Comparison of ENCODE assay signal across 10 cellular contexts in genomic region chr9:34158362-34158869, GRCh38. TPM values are rescaled to one million over a fixed set of nuclear protein-coding genes. Genes with fewer than 3 reads are reported as not detected.
DNase-seq lines count a peak whose midpoint lies in the region; ATAC-seq and TF ChIP-seq lines count a peak whose summit lies in the region.
"Had no signal": no experiment of that assay in that cellular context is flagged by ENCODE, and none has a peak within 500 bp of the region (broad histone marks: within the 10 kb centered on the region; RNA-seq: fewer than 3 reads in every experiment).

No MANE protein-coding gene starts in this region.

- ATAC-seq in GM23338 (no peak), psoas muscle (peak in 3 of 4 donors; percentile 53 to 72 (median 61)), HG02973 (IDR thresholded peaks at IDR 0.05; ENCODE audit: unreplicated experiment) (no peak)

- no peak overlapping the region for H3K4me3 Mint-ChIP-seq in GM23338
- H3K4me3 Mint-ChIP-seq in activated naive CD4-positive, alpha-beta T cell treated with anti-CD3 and anti-CD28 coated beads for 36 hours: no peak overlapping the region

- no peaks in the 10 kb centered on the region for H3K36me3 Mint-ChIP-seq in GM23338 (ENCODE audit: low read depth)
- H3K36me3 Mint-ChIP-seq in activated naive CD4-positive, alpha-beta T cell treated with anti-CD3 and anti-CD28 coated beads for 36 hours (ENCODE audit: low read depth): no peaks in the 10 kb centered on the region

- H4K20me1 ChIP-seq in GM23338 (replicated peaks; ENCODE audit: insufficient read depth): no peaks in the 10 kb centered on the region; the same call in 1 of the 2 replicates

- no peak overlapping the region for H3K27ac ChIP-seq in GM23338 (ENCODE audit: low read depth)
- peak overlapping the region; percentile 27 for H3K27ac ChIP-seq in psoas muscle
- H3K27ac ChIP-seq: thoracic aorta had no signal

- CTCF ChIA-PET in activated naive CD4-positive, alpha-beta T cell treated with anti-CD3 and anti-CD28 coated beads for 36 hours (lab: Charles Lee): interaction anchor here (0.5 to 1.0 kb wide), 2 partner anchors 94 to 265 kb away, joined by 3 read pairs; no protein-coding TSS in a partner anchor

- no peak overlapping the region for H3K27ac Mint-ChIP-seq in GM23338
- H3K27ac Mint-ChIP-seq in activated naive CD4-positive, alpha-beta T cell treated with anti-CD3 and anti-CD28 coated beads for 36 hours: no peak overlapping the region

- H3K4me1 Mint-ChIP-seq in GM23338: peaks cover 7% of the 10 kb centered on the region; the same call in 2 of the 3 replicates
- H3K4me1 Mint-ChIP-seq in activated naive CD4-positive, alpha-beta T cell treated with anti-CD3 and anti-CD28 coated beads for 36 hours (ENCODE audit: low read depth): no peaks in the 10 kb centered on the region

- H3K4me3 ChIP-seq in GM23338 (no peak overlapping the region), choroid plexus epithelial cell (ENCODE audit: low read depth, low read length) (no peak overlapping the region), psoas muscle (no peak overlapping the region)
- H3K4me3 ChIP-seq: thoracic aorta had no signal

- intact Hi-C loops in psoas muscle (cut with DNase I): no loop called here
- intact Hi-C loops in activated naive CD4-positive, alpha-beta T cell treated with anti-CD3 and anti-CD28 coated beads for 36 hours (cut with micrococcal nuclease): no loop called here

- H2AFZ ChIP-seq in GM23338: 0 out of 2 replicates have a peak overlapping the region, but pooled peaks have one; percentile 57

- no peaks in the 10 kb centered on the region for H3K9me2 ChIP-seq in GM23338 (ENCODE audit: insufficient read depth)

- H3K27me3 Mint-ChIP-seq in GM23338 (ENCODE audit: insufficient read depth, low read depth, poor library complexity): no peaks in the 10 kb centered on the region
- H3K27me3 Mint-ChIP-seq in activated naive CD4-positive, alpha-beta T cell treated with anti-CD3 and anti-CD28 coated beads for 36 hours (ENCODE audit: low read depth): no peaks in the 10 kb centered on the region

- no peaks in the 10 kb centered on the region for H3K9me3 ChIP-seq in psoas muscle
- H3K9me3 ChIP-seq: thoracic aorta had no signal

- H3K27me3 ChIP-seq in GM23338 (ENCODE audit: insufficient read depth): no peaks in the 10 kb centered on the region
- no peaks in the 10 kb centered on the region for H3K27me3 ChIP-seq in psoas muscle (ENCODE audit: insufficient read depth in 3 of 3, low read length in 2 of 3)

- H3K4me2 ChIP-seq in GM23338: no peak overlapping the region

- no peaks in the 10 kb centered on the region for H3K9me3 Mint-ChIP-seq in GM23338
- no peaks in the 10 kb centered on the region for H3K9me3 Mint-ChIP-seq in activated naive CD4-positive, alpha-beta T cell treated with anti-CD3 and anti-CD28 coated beads for 36 hours

- no peaks in the 10 kb centered on the region for H3F3A ChIP-seq in GM23338 (replicated peaks; ENCODE audit: low read depth)

- DNase-seq in GM23338 (ENCODE audit: low spot score) (no peak), NCI-H2196 (lab: John Stamatoyannopoulos, UW; ENCODE audit: unreplicated experiment) (peak; percentile 56), choroid plexus epithelial cell (ENCODE audit: low read depth) (peak; percentile 78), psoas muscle (no peak), activated gamma-delta T cell treated with Interleukin-2 at 50 U/mL for 16 hours (no peak)
- no peak for DNase-seq in stimulated activated CD4-positive, alpha-beta T cell treated with anti-CD3 and anti-CD28 coated beads, Interleukin-4, amount 100 ng/mL, for 4 hours
- no peak for DNase-seq in activated naive CD4-positive, alpha-beta T cell treated with anti-CD3 and anti-CD28 coated beads for 36 hours
- DNase-seq: stimulated activated CD4-positive, alpha-beta T cell treated with anti-CD3 and anti-CD28 coated beads, Interleukin-1b, Interleukin-23, amount 100 ng/mL, for 48 hours had no signal

- no peaks in the 10 kb centered on the region for H3K36me3 ChIP-seq in GM23338 (ENCODE audit: insufficient read depth)
- H3K36me3 ChIP-seq in psoas muscle (ENCODE audit: insufficient read depth in 1 of 2, low read depth in 1 of 2): no peaks in the 10 kb centered on the region
- H3K36me3 ChIP-seq: thoracic aorta had no signal

- H3K4me1 ChIP-seq in GM23338 (ENCODE audit: insufficient read depth): no peaks in the 10 kb centered on the region; the same call in 1 of the 2 replicates
- peaks cover 14% of the 10 kb centered on the region for H3K4me1 ChIP-seq in psoas muscle

- TF ChIP-seq CTCF in GM23338 (conservative IDR thresholded peaks at IDR 0.05; ENCODE audit: low read depth in 2 of 2) (no peak), choroid plexus epithelial cell (conservative IDR thresholded peaks at IDR 0.05; ENCODE audit: low read depth, low read length) (no peak), psoas muscle (IDR thresholded peaks at IDR 0.05) (no peak)

- 77 to 84% (median 80%) methylated on average over 6 of the region's 6 CpGs for WGBS in psoas muscle, 3 donors

- H3K79me2 ChIP-seq in GM23338 (replicated peaks; ENCODE audit: insufficient read depth): no peaks in the 10 kb centered on the region

TF ChIP-seq in GM23338, 12 proteins besides CTCF, POLR2A, EP300 and RAD21:
- TF ChIP-seq NANOG (IDR thresholded peaks at IDR 0.05; ENCODE audit: borderline replicate concordance) (no peak), REST (IDR thresholded peaks at IDR 0.05; ENCODE audit: unreplicated experiment) (no peak), JUNB (IDR thresholded peaks at IDR 0.05; ENCODE audit: unreplicated experiment) (no peak), EZH2 (IDR thresholded peaks at IDR 0.05; ENCODE audit: low read depth, unreplicated experiment) (no peak), ZNF114 (CRISPR knock-in tag; IDR thresholded peaks at IDR 0.05) (no peak), EZH2phosphoT487 (IDR thresholded peaks at IDR 0.05; ENCODE audit: unreplicated experiment) (no peak), CREB1 (CRISPR knock-in tag; IDR thresholded peaks at IDR 0.05; ENCODE audit: low read depth) (no peak)

RNA-seq across cellular contexts. Expression of gene UBAP1, which starts 20.4 kb away (rescaled TPM):
- 20.7 and 24.9 TPM in 2 replicates for total RNA-seq in GM23338 (2014; rRNA removed; shearing (Covaris generic))
- polyA plus RNA-seq in GM23338 (2016; fragmentation: Nextera tagmentation; extraction: Ambion mirVana): 16.8 and 17.4 TPM in 2 replicates
- total RNA-seq in psoas muscle: 100 to 1,000 TPM in 1 of 4 donors, 10 to 100 TPM in 3; 55.8 to 126 (median 73.4) TPM
- 100 to 1,000 TPM in 1 of 3 donors, 10 to 100 TPM in 2; 89.6 to 203 (median 92.9) TPM for polyA plus RNA-seq in psoas muscle
- 10 to 100 TPM; 29.9 to 31.7 TPM for total RNA-seq in activated naive CD4-positive, alpha-beta T cell treated with anti-CD3 and anti-CD28 coated beads for 36 hours

RNA-seq across cellular contexts. Expression of gene DCAF12, which starts 31.9 kb away (rescaled TPM):
- 20.7 and 27.5 TPM in 2 replicates for total RNA-seq in GM23338 (2014; rRNA removed; shearing (Covaris generic))
- polyA plus RNA-seq in GM23338 (2016; fragmentation: Nextera tagmentation; extraction: Ambion mirVana) (8.9 and 9.5 TPM in 2 replicates), psoas muscle (10 to 100 TPM; 15.8 to 38.0 (median 18.1) TPM)
- 10 to 100 TPM; 18.0 to 27.1 (median 23.3) TPM for total RNA-seq in psoas muscle
- 10 to 100 TPM; 34.0 to 37.0 TPM for total RNA-seq in activated naive CD4-positive, alpha-beta T cell treated with anti-CD3 and anti-CD28 coated beads for 36 hours

Comparison
In these comparisons a context has a peak if more than half of its experiments do, and no peak if none do; other contexts are left out.
1. ATAC-seq: peak in psoas muscle (3 of 4); none in GM23338 (single experiment) and HG02973 (single experiment).
2. DNase-seq: peak in NCI-H2196 (single experiment) and choroid plexus epithelial cell (single experiment); none in GM23338 (single experiment), psoas muscle (0 of 2), stimulated activated CD4-positive, alpha-beta T cell treated with anti-CD3 and anti-CD28 coated beads, Interleukin-4, amount 100 ng/mL, for 4 hours (0 of 2), activated naive CD4-positive, alpha-beta T cell treated with anti-CD3 and anti-CD28 coated beads for 36 hours (single experiment) and activated gamma-delta T cell treated with Interleukin-2 at 50 U/mL for 16 hours (single experiment).